Comparison of ENCODE assay signal across 8 cellular contexts in genomic region chr13:25085125-25085742, GRCh38. TPM values are rescaled to one million over a fixed set of nuclear protein-coding genes. Genes with fewer than 3 reads are reported as not detected.
DNase-seq lines count a peak whose midpoint lies in the region; ATAC-seq and TF ChIP-seq lines count a peak whose summit lies in the region.

No MANE protein-coding gene starts in this region.

- H3K4me2 ChIP-seq in mesenchymal stem cell (ENCODE audit: low read length, poor library complexity, severe bottlenecking): no peak overlapping the region

- H3K4ac ChIP-seq in mesenchymal stem cell (ENCODE audit: low read depth in 1 of 2, low read length in 2 of 2): no peak overlapping the region

- no peak overlapping the region for H2BK120ac ChIP-seq in mesenchymal stem cell (ENCODE audit: low read depth, low read length)

- no peak overlapping the region for H4K8ac ChIP-seq in mesenchymal stem cell (ENCODE audit: low read length)

- H3K4me3 ChIP-seq in cardiac fibroblast (replicated peaks in 1 of 2; ENCODE audit: low read depth in 2 of 2, low read length in 2 of 2) (no peak overlapping the region), mesenchymal stem cell (ENCODE audit: insufficient read depth in 1 of 2, low read depth in 1 of 2, low read length in 2 of 2) (no peak overlapping the region)

- no peaks in the 10 kb centered on the region for H3K4me1 ChIP-seq in mesenchymal stem cell (ENCODE audit: control insufficient read depth, insufficient read depth, low read depth, low read length)

- DNase-seq in COLO829 (ENCODE audit: low spot score) (peak; percentile 31), NCI-H345 treated with DMSO at 0.1 percent for 48 hours (lab: John Stamatoyannopoulos, UW; ENCODE audit: unreplicated experiment) (peak; percentile 5), cardiac fibroblast (ENCODE audit: low read depth in 2 of 2) (peak; percentile 54 to 61), mesenchymal stem cell (peak; percentile 29), mesenteric fat pad (ENCODE audit: low spot score) (no peak)

- no peaks in the 10 kb centered on the region for H3K9me3 ChIP-seq in mesenchymal stem cell (ENCODE audit: control insufficient read depth, low read length)

- H2BK12ac ChIP-seq in mesenchymal stem cell (ENCODE audit: low read length in 2 of 2): no peak overlapping the region

- H3K9ac ChIP-seq in mesenchymal stem cell (ENCODE audit: low read length): no peak overlapping the region

- no peak overlapping the region for H2AFZ ChIP-seq in mesenchymal stem cell (ENCODE audit: low read depth, low read length)

- no peak overlapping the region for H3K14ac ChIP-seq in mesenchymal stem cell (ENCODE audit: low read length in 2 of 2)

- H2BK15ac ChIP-seq in mesenchymal stem cell (ENCODE audit: low read depth, poor library complexity, severe bottlenecking): no peak overlapping the region

- H2AK5ac ChIP-seq in mesenchymal stem cell (ENCODE audit: low read length, severe bottlenecking): no peak overlapping the region

- peaks cover 18 to 33% of the 10 kb centered on the region in 2 experiments for H3K27me3 ChIP-seq in mesenchymal stem cell (ENCODE audit: control insufficient read depth in 1 of 2, insufficient read depth in 1 of 2, low read length in 2 of 2)

- no peak overlapping the region for H3K18ac ChIP-seq in mesenchymal stem cell (ENCODE audit: low read depth in 1 of 2, low read length in 2 of 2)

- no peaks in the 10 kb centered on the region for H3K79me1 ChIP-seq in mesenchymal stem cell (replicated peaks; ENCODE audit: low read length, poor library complexity, severe bottlenecking)

- 41% methylated on average over 5 of the region's 6 CpGs for WGBS in mesenchymal stem cell

- ATAC-seq in GM18867 (IDR thresholded peaks at IDR 0.05; ENCODE audit: unreplicated experiment) (peak; percentile 62), HG03442 (IDR thresholded peaks at IDR 0.05; ENCODE audit: unreplicated experiment) (no peak), HG02973 (IDR thresholded peaks at IDR 0.05; ENCODE audit: unreplicated experiment) (no peak)

- no peaks in the 10 kb centered on the region for H3K36me3 ChIP-seq in mesenchymal stem cell (ENCODE audit: control insufficient read depth in 1 of 2, insufficient read depth in 2 of 2, low read depth in 1 of 2, low read length in 2 of 2)

- peak; percentile 62 for TF ChIP-seq CTCF in cardiac fibroblast (IDR thresholded peaks at IDR 0.05; ENCODE audit: low read depth, low read length)

- no peak overlapping the region for H4K91ac ChIP-seq in mesenchymal stem cell (ENCODE audit: low read length)

- H3K23ac ChIP-seq in mesenchymal stem cell (ENCODE audit: low read length in 2 of 2): no peak overlapping the region

- no peak overlapping the region for H2BK5ac ChIP-seq in mesenchymal stem cell (ENCODE audit: low read depth, low read length, poor library complexity, severe bottlenecking)

- no peak overlapping the region for H3K27ac ChIP-seq in mesenchymal stem cell (ENCODE audit: low read length, poor library complexity, severe bottlenecking)

RNA-seq across cellular contexts. Expression of gene PABPC3, which starts 10.7 kb away (rescaled TPM):
- polyA plus RNA-seq in mesenchymal stem cell (2013, experiment 1 of 2): 0.17 TPM
- 0.21 TPM for polyA plus RNA-seq in mesenchymal stem cell (2013, experiment 2 of 2)
- 0.29 TPM for total RNA-seq in mesenteric fat pad
